Comparison of ENCODE assay signal across 1 cellular context in the genomic region with DNA sequence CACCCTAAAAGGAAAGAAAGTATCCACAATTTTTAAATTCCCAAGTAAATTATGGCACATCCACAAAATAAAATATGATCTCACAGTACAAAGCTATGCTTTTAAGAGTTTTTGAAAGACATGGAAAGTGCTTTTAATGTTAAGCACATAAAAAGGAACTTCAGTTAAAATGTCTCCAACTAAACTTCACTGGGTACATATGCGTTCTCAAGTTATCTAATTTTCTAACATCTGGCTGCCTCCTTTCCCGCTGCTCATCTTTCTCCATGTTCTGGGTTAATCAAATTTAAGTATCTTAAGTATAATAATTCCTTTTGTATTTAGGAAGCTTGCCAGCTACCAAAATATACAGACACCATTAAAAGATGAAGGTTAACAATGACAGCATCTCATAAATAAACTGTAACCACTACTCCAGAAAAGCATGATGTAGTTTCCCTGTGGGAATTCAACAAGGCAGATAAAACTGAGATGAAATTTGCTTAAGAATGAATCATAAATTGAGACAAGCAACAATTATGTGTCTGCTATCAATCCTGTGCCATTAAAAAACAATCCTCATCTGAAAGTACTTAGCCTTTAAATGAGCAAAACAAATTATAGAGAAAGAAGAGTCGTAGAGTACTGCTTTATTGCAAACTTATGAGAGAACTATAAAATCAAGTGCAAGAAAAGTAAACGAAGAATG.
TF ChIP-seq lines count a peak whose summit lies in the region.

No MANE protein-coding gene starts in this region.

TF ChIP-seq in SK-N-SH, 30 proteins besides CTCF, POLR2A, EP300 and RAD21 (continued from another document):
- TF ChIP-seq YY1 (IDR thresholded peaks at IDR 0.05; ENCODE audit: low read depth): no peak
- no peak for TF ChIP-seq EZH2phosphoT487 (IDR thresholded peaks at IDR 0.05; ENCODE audit: borderline replicate concordance, low read depth)
- peak; percentile 44; the same call in 1 of the 2 replicates for TF ChIP-seq GATA2 (CRISPR knock-in tag; IDR thresholded peaks at IDR 0.05)
- peak; percentile 41 for TF ChIP-seq CHD2 (IDR thresholded peaks at IDR 0.05; ENCODE audit: low read length, partially characterized antibody)
- no peak for TF ChIP-seq FOXJ3 (CRISPR knock-in tag; IDR thresholded peaks at IDR 0.05)
- no peak for TF ChIP-seq SMC3 (IDR thresholded peaks at IDR 0.05; ENCODE audit: low read depth, low read length)
- peak; percentile 83 for TF ChIP-seq NFIC (IDR thresholded peaks at IDR 0.05; ENCODE audit: borderline replicate concordance)
- TF ChIP-seq, protein P1, sequence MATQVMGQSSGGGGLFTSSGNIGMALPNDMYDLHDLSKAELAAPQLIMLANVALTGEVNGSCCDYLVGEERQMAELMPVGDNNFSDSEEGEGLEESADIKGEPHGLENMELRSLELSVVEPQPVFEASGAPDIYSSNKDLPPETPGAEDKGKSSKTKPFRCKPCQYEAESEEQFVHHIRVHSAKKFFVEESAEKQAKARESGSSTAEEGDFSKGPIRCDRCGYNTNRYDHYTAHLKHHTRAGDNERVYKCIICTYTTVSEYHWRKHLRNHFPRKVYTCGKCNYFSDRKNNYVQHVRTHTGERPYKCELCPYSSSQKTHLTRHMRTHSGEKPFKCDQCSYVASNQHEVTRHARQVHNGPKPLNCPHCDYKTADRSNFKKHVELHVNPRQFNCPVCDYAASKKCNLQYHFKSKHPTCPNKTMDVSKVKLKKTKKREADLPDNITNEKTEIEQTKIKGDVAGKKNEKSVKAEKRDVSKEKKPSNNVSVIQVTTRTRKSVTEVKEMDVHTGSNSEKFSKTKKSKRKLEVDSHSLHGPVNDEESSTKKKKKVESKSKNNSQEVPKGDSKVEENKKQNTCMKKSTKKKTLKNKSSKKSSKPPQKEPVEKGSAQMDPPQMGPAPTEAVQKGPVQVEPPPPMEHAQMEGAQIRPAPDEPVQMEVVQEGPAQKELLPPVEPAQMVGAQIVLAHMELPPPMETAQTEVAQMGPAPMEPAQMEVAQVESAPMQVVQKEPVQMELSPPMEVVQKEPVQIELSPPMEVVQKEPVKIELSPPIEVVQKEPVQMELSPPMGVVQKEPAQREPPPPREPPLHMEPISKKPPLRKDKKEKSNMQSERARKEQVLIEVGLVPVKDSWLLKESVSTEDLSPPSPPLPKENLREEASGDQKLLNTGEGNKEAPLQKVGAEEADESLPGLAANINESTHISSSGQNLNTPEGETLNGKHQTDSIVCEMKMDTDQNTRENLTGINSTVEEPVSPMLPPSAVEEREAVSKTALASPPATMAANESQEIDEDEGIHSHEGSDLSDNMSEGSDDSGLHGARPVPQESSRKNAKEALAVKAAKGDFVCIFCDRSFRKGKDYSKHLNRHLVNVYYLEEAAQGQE (IDR thresholded peaks at IDR 0.05; ENCODE audit: low read depth, low read length): no peak
- peak; percentile 66; the same call in 1 of the 2 replicates for TF ChIP-seq FOSL2 (IDR thresholded peaks at IDR 0.05; ENCODE audit: borderline replicate concordance, low read depth)
- no peak for TF ChIP-seq GABPA (IDR thresholded peaks at IDR 0.05; ENCODE audit: low read depth)
- TF ChIP-seq FOXM1 (IDR thresholded peaks at IDR 0.05; ENCODE audit: low read depth): peak; percentile 94
- TF ChIP-seq NRF1 (IDR thresholded peaks at IDR 0.05; ENCODE audit: low read depth, low read length): no peak
- TF ChIP-seq, protein P2, sequence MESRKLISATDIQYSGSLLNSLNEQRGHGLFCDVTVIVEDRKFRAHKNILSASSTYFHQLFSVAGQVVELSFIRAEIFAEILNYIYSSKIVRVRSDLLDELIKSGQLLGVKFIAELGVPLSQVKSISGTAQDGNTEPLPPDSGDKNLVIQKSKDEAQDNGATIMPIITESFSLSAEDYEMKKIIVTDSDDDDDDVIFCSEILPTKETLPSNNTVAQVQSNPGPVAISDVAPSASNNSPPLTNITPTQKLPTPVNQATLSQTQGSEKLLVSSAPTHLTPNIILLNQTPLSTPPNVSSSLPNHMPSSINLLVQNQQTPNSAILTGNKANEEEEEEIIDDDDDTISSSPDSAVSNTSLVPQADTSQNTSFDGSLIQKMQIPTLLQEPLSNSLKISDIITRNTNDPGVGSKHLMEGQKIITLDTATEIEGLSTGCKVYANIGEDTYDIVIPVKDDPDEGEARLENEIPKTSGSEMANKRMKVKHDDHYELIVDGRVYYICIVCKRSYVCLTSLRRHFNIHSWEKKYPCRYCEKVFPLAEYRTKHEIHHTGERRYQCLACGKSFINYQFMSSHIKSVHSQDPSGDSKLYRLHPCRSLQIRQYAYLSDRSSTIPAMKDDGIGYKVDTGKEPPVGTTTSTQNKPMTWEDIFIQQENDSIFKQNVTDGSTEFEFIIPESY (IDR thresholded peaks at IDR 0.05; ENCODE audit: borderline replicate concordance, low read depth): 0 out of 2 replicates have a peak, but pooled peaks have one; percentile 66
- TF ChIP-seq IRF3 (IDR thresholded peaks at IDR 0.05; ENCODE audit: low read depth, low read length): no peak
- TF ChIP-seq ELF1 (IDR thresholded peaks at IDR 0.05): no peak; the same call in 1 of the 2 replicates
- peak; percentile 89 for TF ChIP-seq POLR2AphosphoS5 (IDR thresholded peaks at IDR 0.05; ENCODE audit: low read depth, low read length)
- TF ChIP-seq, protein P3, sequence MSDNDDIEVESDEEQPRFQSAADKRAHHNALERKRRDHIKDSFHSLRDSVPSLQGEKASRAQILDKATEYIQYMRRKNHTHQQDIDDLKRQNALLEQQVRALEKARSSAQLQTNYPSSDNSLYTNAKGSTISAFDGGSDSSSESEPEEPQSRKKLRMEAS (IDR thresholded peaks at IDR 0.05; ENCODE audit: low read depth): no peak
- peak; percentile 88 for TF ChIP-seq JUND (IDR thresholded peaks at IDR 0.05)
- peak; percentile 91 for TF ChIP-seq TEAD4 (IDR thresholded peaks at IDR 0.05; ENCODE audit: borderline replicate concordance, insufficient read depth)
- TF ChIP-seq MEF2A (IDR thresholded peaks at IDR 0.05; ENCODE audit: borderline replicate concordance, low read depth): peak; percentile 15; the same call in 1 of the 2 replicates
